25 cellular contexts compared by ENCODE assay signal in genomic region chr18:3081558-3081957, GRCh38.
"Had no signal": no experiment of that assay in that cellular context is flagged by ENCODE, and none has a peak within 500 bp of the region (broad histone marks: within the 10 kb centered on the region; RNA-seq: fewer than 3 reads in every experiment).

No MANE protein-coding gene starts in this region.

- H3K27ac ChIP-seq: cardiac muscle cell had no signal

- H3K4me3 Mint-ChIP-seq: activated CD8-positive, alpha-beta T cell treated with anti-CD3 and anti-CD28 coated beads, Interleukin-2, amount 10 ng/mL, durations not matched to agents 7 days and 5 days; activated naive CD8-positive, alpha-beta T cell treated with anti-CD3 and anti-CD28 coated beads, Interleukin-2, amount 10 ng/mL, durations not matched to agents 7 days and 5 days; brain; IgD-negative memory B cell; T-helper 1 cell treated with Interleukin-12 subunit alpha and Interleukin-12 subunit beta and Interleukin-4 antibody, amounts not matched to agents 30 μg/mL and 1 μg/mL, for 36 hours; WTC11 had no signal

- H3K27ac Mint-ChIP-seq: activated CD8-positive, alpha-beta T cell treated with anti-CD3 and anti-CD28 coated beads, Interleukin-2, amount 10 ng/mL, durations not matched to agents 7 days and 5 days; activated naive CD8-positive, alpha-beta T cell treated with anti-CD3 and anti-CD28 coated beads, Interleukin-2, amount 10 ng/mL, durations not matched to agents 7 days and 5 days; IgD-negative memory B cell; T-helper 1 cell treated with Interleukin-12 subunit alpha and Interleukin-12 subunit beta and Interleukin-4 antibody, amounts not matched to agents 30 μg/mL and 1 μg/mL, for 36 hours; WTC11 had no signal

- FAIRE-seq: RCC 7860 had no signal

- H3K36me3 Mint-ChIP-seq: activated naive CD8-positive, alpha-beta T cell treated with anti-CD3 and anti-CD28 coated beads, Interleukin-2, amount 10 ng/mL, durations not matched to agents 7 days and 5 days; brain; WTC11 had no signal

- H3K27me3 ChIP-seq: cardiac muscle cell had no signal

- H3K4me1 Mint-ChIP-seq: activated naive CD8-positive, alpha-beta T cell treated with anti-CD3 and anti-CD28 coated beads, Interleukin-2, amount 10 ng/mL, durations not matched to agents 7 days and 5 days; IgD-negative memory B cell had no signal

- H3K27me3 Mint-ChIP-seq: activated naive CD8-positive, alpha-beta T cell treated with anti-CD3 and anti-CD28 coated beads, Interleukin-2, amount 10 ng/mL, durations not matched to agents 7 days and 5 days; IgD-negative memory B cell had no signal

- H3K4me3 ChIP-seq: cardiac muscle cell had no signal

- DNase-seq: activated CD4-positive, alpha-beta T cell treated with anti-CD3 and anti-CD28 coated beads for 48 hours; activated CD4-positive, alpha-beta T cell treated with anti-CD3 and anti-CD28 coated beads, Interleukin-2, amount 50 U/mL, for 4 hours; activated CD4-positive, CD25-positive, alpha-beta regulatory T cell treated with anti-CD3 and anti-CD28 coated beads, Interleukin-2, amount 50 U/mL, for 72 hours; activated CD8-positive, alpha-beta memory T cell treated with anti-CD3 and anti-CD28 coated beads, Interleukin-2, amount 50 U/mL, for 48 hours; activated CD8-positive, alpha-beta T cell treated with anti-CD3 and anti-CD28 coated beads, Interleukin-2, amount 10 ng/mL, durations not matched to agents 7 days and 5 days; activated naive CD4-positive, alpha-beta T cell treated with anti-CD3 and anti-CD28 coated beads, Interleukin-2, amount 50 U/mL, for 16 hours; activated naive CD8-positive, alpha-beta T cell treated with anti-CD3 and anti-CD28 coated beads, Interleukin-2, amount 10 ng/mL, durations not matched to agents 7 days and 5 days; activated T-cell treated with anti-CD3 and anti-CD28 coated beads, Interleukin-2, amount 50 U/mL, for 1 hour; aorta; cerebellar nuclear complex; KG1; NCI-H1092 treated with DMSO at 0.1 percent for 48 hours; NCI-H1417 treated with DMSO at 0.1 percent for 48 hours; NCI-H1694 treated with DMSO at 0.1 percent for 48 hours; NCI-H2029 treated with DMSO at 0.1 percent for 48 hours; NCI-H446; NCI-H524; SHP77 treated with DMSO at 0.1 percent for 48 hours; T-helper 9 cell had no signal

- ATAC-seq: activated CD8-positive, alpha-beta T cell treated with anti-CD3 and anti-CD28 coated beads, Interleukin-2, amount 10 ng/mL, durations not matched to agents 7 days and 5 days; WTC11 had no signal

- H3K9me3 Mint-ChIP-seq: activated naive CD8-positive, alpha-beta T cell treated with anti-CD3 and anti-CD28 coated beads, Interleukin-2, amount 10 ng/mL, durations not matched to agents 7 days and 5 days; IgD-negative memory B cell; T-helper 1 cell treated with Interleukin-12 subunit alpha and Interleukin-12 subunit beta and Interleukin-4 antibody, amounts not matched to agents 30 μg/mL and 1 μg/mL, for 36 hours; WTC11 had no signal
